21 cellular contexts compared by ENCODE assay signal in genomic region chr3:16031434-16031833, GRCh38.
DNase-seq lines count a peak whose midpoint lies in the region; ATAC-seq, FAIRE-seq and TF ChIP-seq lines count a peak whose summit lies in the region.
"Had no signal": no experiment of that assay in that cellular context is flagged by ENCODE, and none has a peak within 500 bp of the region (broad histone marks: within the 10 kb centered on the region; RNA-seq: fewer than 3 reads in every experiment).

No MANE protein-coding gene starts in this region.

- no peak overlapping the region for H3K4me3 ChIP-seq in bronchial epithelial cell (ENCODE audit: low read depth, low read length)
- no peak overlapping the region for H3K4me3 ChIP-seq in naive thymus-derived CD4-positive, alpha-beta T cell (ENCODE audit: low read length)
- H3K4me3 ChIP-seq: A549, GM23248, K562 had no signal

- TF ChIP-seq CTCF in bronchial epithelial cell (IDR thresholded peaks at IDR 0.05; ENCODE audit: insufficient read depth, low read length, severe bottlenecking), result no peak

- no peak overlapping the region for H3K4me3 Mint-ChIP-seq in naive thymus-derived CD4-positive, alpha-beta T cell
- H3K4me3 Mint-ChIP-seq: CD4-positive, alpha-beta T cell had no signal

- H3K9me3 ChIP-seq in naive thymus-derived CD4-positive, alpha-beta T cell (ENCODE audit: control insufficient read depth in 2 of 3, low read length in 3 of 3), result no peaks in the 10 kb centered on the region
- H3K9me3 ChIP-seq: A549 had no signal

- DNase-seq in DMS53 (lab: John Stamatoyannopoulos, UW) (peak; percentile 41), DMS53 treated with DMSO at 0.1 percent for 48 hours (lab: John Stamatoyannopoulos, UW; ENCODE audit: unreplicated experiment) (no peak), HT1080 (ENCODE audit: low read depth) (peak; percentile 22), bronchial epithelial cell (ENCODE audit: low read depth) (peak; percentile 55), left ventricle myocardium superior (no peak)
- no peak for DNase-seq in naive thymus-derived CD4-positive, alpha-beta T cell
- no peak for DNase-seq in activated CD4-positive, alpha-beta T cell treated with anti-CD3 and anti-CD28 coated beads for 48 hours
- DNase-seq: AML-193; CD4-positive, alpha-beta T cell; GDM1; GM23248; HCEC 1CT; IMR-90 had no signal

- no peak overlapping the region for H3K27ac Mint-ChIP-seq in naive thymus-derived CD4-positive, alpha-beta T cell
- H3K27ac Mint-ChIP-seq: CD4-positive, alpha-beta T cell had no signal

- H3K27me3 Mint-ChIP-seq in naive thymus-derived CD4-positive, alpha-beta T cell, result peaks cover 8 to 27% (median 17%) of the 10 kb centered on the region in 5 donors

- peaks cover 0 to 3% (median 0%) of the 10 kb centered on the region in 11 donors for H3K9me3 Mint-ChIP-seq in naive thymus-derived CD4-positive, alpha-beta T cell
- H3K9me3 Mint-ChIP-seq: CD4-positive, alpha-beta T cell had no signal

- H3K4me1 Mint-ChIP-seq in naive thymus-derived CD4-positive, alpha-beta T cell, result no peaks in the 10 kb centered on the region

- no peaks in the 10 kb centered on the region for H3K27me3 ChIP-seq in bronchial epithelial cell (ENCODE audit: control insufficient read depth, insufficient read depth, low read length)
- H3K27me3 ChIP-seq in naive thymus-derived CD4-positive, alpha-beta T cell (ENCODE audit: control insufficient read depth in 2 of 2, insufficient read depth in 2 of 2, low read length in 2 of 2), result no peaks in the 10 kb centered on the region

- CTCF ChIA-PET in naive thymus-derived CD4-positive, alpha-beta T cell (lab: Charles Lee), result interaction anchor here (0.7 kb wide), 1 partner anchor 27 kb away, joined by 3 read pairs; no protein-coding TSS in a partner anchor

- intact Hi-C loops in naive thymus-derived CD4-positive, alpha-beta T cell (cut with micrococcal nuclease), result no loop called here
- intact Hi-C loops in left ventricle myocardium superior (cut with micrococcal nuclease), result no loop called here

- H3K36me3 ChIP-seq in bronchial epithelial cell (ENCODE audit: control insufficient read depth, insufficient read depth, low read length), result no peaks in the 10 kb centered on the region
- H3K36me3 ChIP-seq in naive thymus-derived CD4-positive, alpha-beta T cell (ENCODE audit: control insufficient read depth in 2 of 3, insufficient read depth in 3 of 3, low read length in 3 of 3), result no peaks in the 10 kb centered on the region

- no peak for ATAC-seq in naive thymus-derived CD4-positive, alpha-beta T cell
- ATAC-seq in left ventricle myocardium superior, result no peak
- ATAC-seq: A549, K562 had no signal

- no peak for FAIRE-seq in bronchial epithelial cell (lab: Jason Lieb, UNC)
- FAIRE-seq: A549, GM12892, GM18507, HTR-8/SVneo, K562 had no signal

- POLR2A ChIA-PET in naive thymus-derived CD4-positive, alpha-beta T cell (lab: Charles Lee), result no interaction called here

- H3K36me3 Mint-ChIP-seq in naive thymus-derived CD4-positive, alpha-beta T cell, result no peaks in the 10 kb centered on the region

- H3K27ac ChIP-seq in naive thymus-derived CD4-positive, alpha-beta T cell (ENCODE audit: low read depth, low read length), result no peak overlapping the region
- H3K27ac ChIP-seq: 22Rv1, A549, C4-2B, GM23248, HL-60 had no signal

- H3K4me1 ChIP-seq in naive thymus-derived CD4-positive, alpha-beta T cell (ENCODE audit: control insufficient read depth in 2 of 2, insufficient read depth in 2 of 2, low read length in 2 of 2), result no peaks in the 10 kb centered on the region

Comparison
In these comparisons a context has a peak if more than half of its experiments do, and no peak if none do; other contexts are left out.
1. DNase-seq: peak in DMS53 (single experiment), HT1080 (single experiment) and bronchial epithelial cell (single experiment); none in DMS53 treated with DMSO at 0.1 percent for 48 hours (single experiment), naive thymus-derived CD4-positive, alpha-beta T cell (0 of 9), activated CD4-positive, alpha-beta T cell treated with anti-CD3 and anti-CD28 coated beads for 48 hours (single experiment) and left ventricle myocardium superior (single experiment).